9 cellular contexts compared by ENCODE assay signal in the genomic region with DNA sequence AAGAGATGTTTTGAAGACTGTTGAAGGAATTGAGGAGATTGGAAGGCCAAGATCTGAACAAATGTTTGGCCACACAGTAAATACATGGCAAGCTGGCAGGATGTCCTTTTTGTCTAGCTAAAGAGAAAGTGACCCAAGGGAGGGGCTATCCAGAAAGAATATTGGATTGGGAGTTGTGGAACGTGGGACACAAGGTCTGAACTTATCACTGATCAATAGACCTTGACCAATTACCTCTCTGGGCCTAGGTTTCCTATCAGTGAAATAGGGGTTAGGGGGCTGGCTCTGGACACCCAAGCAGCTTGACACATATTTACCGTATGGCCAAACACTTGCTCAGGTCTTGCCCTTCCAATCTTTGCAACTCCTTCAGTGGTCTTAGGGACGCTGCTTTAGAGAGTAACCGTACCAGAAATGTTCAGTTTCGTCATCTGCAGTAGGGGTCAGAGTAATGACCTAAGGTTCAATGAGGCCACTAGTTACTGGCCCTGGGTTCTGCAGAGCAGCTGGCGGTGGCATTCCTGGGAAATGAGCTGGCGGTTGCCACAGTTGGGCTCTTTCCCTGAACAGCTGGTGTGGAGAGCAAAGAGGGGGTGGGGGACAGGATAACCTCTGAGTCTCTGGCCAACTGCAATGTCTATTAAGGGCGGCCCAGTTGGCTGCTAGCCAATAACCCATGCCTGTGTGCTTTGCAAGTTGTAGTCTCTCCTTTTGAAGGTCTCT. TPM values are rescaled to one million over a fixed set of nuclear protein-coding genes. Genes with fewer than 3 reads are reported as not detected.
DNase-seq lines count a peak whose midpoint lies in the region; ATAC-seq, FAIRE-seq and TF ChIP-seq lines count a peak whose summit lies in the region.
"Had no signal": no experiment of that assay in that cellular context is flagged by ENCODE, and none has a peak within 500 bp of the region (broad histone marks: within the 10 kb centered on the region; RNA-seq: fewer than 3 reads in every experiment).

No MANE protein-coding gene starts in this region.

- H3K27ac Mint-ChIP-seq in stimulated activated effector memory CD8-positive, alpha-beta T cell treated with anti-CD3 and anti-CD28 coated beads, Interleukin-12 subunit alpha, Interleukin-12 subunit beta, amount 100 ng/mL, for 72 hours = no peak overlapping the region
- H3K27ac Mint-ChIP-seq: activated CD8-positive, alpha-beta T cell treated with anti-CD3 and anti-CD28 coated beads for 36 hours had no signal

- no peak overlapping the region for H3K4me3 Mint-ChIP-seq in stimulated activated effector memory CD8-positive, alpha-beta T cell treated with anti-CD3 and anti-CD28 coated beads, Interleukin-12 subunit alpha, Interleukin-12 subunit beta, amount 100 ng/mL, for 72 hours
- H3K4me3 Mint-ChIP-seq: activated CD8-positive, alpha-beta T cell treated with anti-CD3 and anti-CD28 coated beads for 36 hours had no signal

- FAIRE-seq in RCC 7860 (lab: Jason Lieb, UNC) = peak; percentile 93

- TF ChIP-seq CTCF in HFF-Myc (IDR thresholded peaks at IDR 0.05; ENCODE audit: low read depth, low read length, missing control alignments) (no peak), foreskin keratinocyte (conservative IDR thresholded peaks at IDR 0.05) (no peak)

- no peaks in the 10 kb centered on the region for H3K4me1 Mint-ChIP-seq in stimulated activated effector memory CD8-positive, alpha-beta T cell treated with anti-CD3 and anti-CD28 coated beads, Interleukin-12 subunit alpha, Interleukin-12 subunit beta, amount 100 ng/mL, for 72 hours

- no peaks in the 10 kb centered on the region for H3K4me1 ChIP-seq in foreskin keratinocyte

- no peaks in the 10 kb centered on the region for H3K36me3 Mint-ChIP-seq in stimulated activated effector memory CD8-positive, alpha-beta T cell treated with anti-CD3 and anti-CD28 coated beads, Interleukin-12 subunit alpha, Interleukin-12 subunit beta, amount 100 ng/mL, for 72 hours

- ATAC-seq in foreskin keratinocyte = peak; percentile 46
- ATAC-seq in stimulated activated effector memory CD8-positive, alpha-beta T cell treated with anti-CD3 and anti-CD28 coated beads, Interleukin-12 subunit alpha, Interleukin-12 subunit beta, amount 100 ng/mL, for 72 hours = no peak
- ATAC-seq: activated CD8-positive, alpha-beta T cell treated with anti-CD3 and anti-CD28 coated beads for 36 hours had no signal

- H3K4me3 ChIP-seq in HFF-Myc (replicated peaks; ENCODE audit: low read depth, low read length) (no peak overlapping the region), skeletal muscle cell (ENCODE audit: low read depth, low read length) (no peak overlapping the region)

- DNase-seq in HFF-Myc (ENCODE audit: extremely low read depth, low read depth) (peak; percentile 29), RCC 7860 (ENCODE audit: low spot score) (peak; percentile 97), foreskin keratinocyte (peak in 1 of 2 donors; percentile 48), skeletal muscle cell (ENCODE audit: low read depth) (peak; percentile 67), NCI-H1048 (lab: John Stamatoyannopoulos, UW) (no peak), UCSD-AML1 (lab: John Stamatoyannopoulos, UW; ENCODE audit: unreplicated experiment) (no peak), activated gamma-delta T cell (lab: John Stamatoyannopoulos, UW) (no peak)
- DNase-seq in stimulated activated effector memory CD8-positive, alpha-beta T cell treated with anti-CD3 and anti-CD28 coated beads, Interleukin-12 subunit alpha, Interleukin-12 subunit beta, amount 100 ng/mL, for 72 hours (ENCODE audit: low spot score in 2 of 2) = no peak
- DNase-seq: activated CD8-positive, alpha-beta T cell treated with anti-CD3 and anti-CD28 coated beads for 36 hours had no signal

- no peaks in the 10 kb centered on the region for H3K27me3 ChIP-seq in foreskin keratinocyte

- no peaks in the 10 kb centered on the region for H3K9me3 Mint-ChIP-seq in stimulated activated effector memory CD8-positive, alpha-beta T cell treated with anti-CD3 and anti-CD28 coated beads, Interleukin-12 subunit alpha, Interleukin-12 subunit beta, amount 100 ng/mL, for 72 hours
- H3K9me3 Mint-ChIP-seq: activated CD8-positive, alpha-beta T cell treated with anti-CD3 and anti-CD28 coated beads for 36 hours had no signal

- no peak overlapping the region for H3K27ac ChIP-seq in foreskin keratinocyte

RNA-seq across cellular contexts. Expression of a gene that starts 48.9 kb away (rescaled TPM):
- 699 and 810 TPM in 2 replicates for total RNA-seq in foreskin keratinocyte
- 716 and 744 TPM in 2 replicates for polyA plus RNA-seq in foreskin keratinocyte

Comparison
In these comparisons a context has a peak if more than half of its experiments do, and no peak if none do; other contexts are left out.
1. DNase-seq: peak in HFF-Myc (single experiment), RCC 7860 (single experiment) and skeletal muscle cell (single experiment); none in stimulated activated effector memory CD8-positive, alpha-beta T cell treated with anti-CD3 and anti-CD28 coated beads, Interleukin-12 subunit alpha, Interleukin-12 subunit beta, amount 100 ng/mL, for 72 hours (0 of 2), NCI-H1048 (single experiment), UCSD-AML1 (single experiment) and activated gamma-delta T cell (single experiment).